Comparison of ENCODE assay signal across 9 cellular contexts in genomic region chr10:47438857-47439474, GRCh38. TPM values are rescaled to one million over a fixed set of nuclear protein-coding genes. Genes with fewer than 3 reads are reported as not detected.
A peak's percentile ranks its signal among the peaks of the same experiment; 100 is the strongest.
DNase-seq lines count a peak whose midpoint lies in the region; ATAC-seq, FAIRE-seq and TF ChIP-seq lines count a peak whose summit lies in the region.
"Had no signal": no experiment of that assay in that cellular context is flagged by ENCODE, and none has a peak within 500 bp of the region (broad histone marks: within the 10 kb centered on the region; RNA-seq: fewer than 3 reads in every experiment).

No MANE protein-coding gene starts in this region.

- H3K36me3 ChIP-seq in NT2/D1 (ENCODE audit: insufficient read depth, insufficient read length, low read length) (no peaks in the 10 kb centered on the region), pancreas (no peaks in the 10 kb centered on the region)

- CTCF ChIA-PET in activated naive CD4-positive, alpha-beta T cell treated with anti-CD3 and anti-CD28 coated beads for 36 hours (lab: Charles Lee), result no interaction called here

- H3K4me1 ChIP-seq in NT2/D1 (ENCODE audit: insufficient read depth, insufficient read length) (no peaks in the 10 kb centered on the region), pancreas (no peaks in the 10 kb centered on the region)

- no peak overlapping the region for H3K27ac ChIP-seq in pancreas

- H3K4me3 Mint-ChIP-seq in activated naive CD4-positive, alpha-beta T cell treated with anti-CD3 and anti-CD28 coated beads for 36 hours, result no peak overlapping the region
- H3K4me3 Mint-ChIP-seq: activated naive CD8-positive, alpha-beta T cell treated with anti-CD3 and anti-CD28 coated beads, Interleukin-2, amount 10 ng/mL, durations not matched to agents 7 days and 5 days had no signal

- peaks cover 1% of the 10 kb centered on the region for H3K36me3 Mint-ChIP-seq in activated naive CD4-positive, alpha-beta T cell treated with anti-CD3 and anti-CD28 coated beads for 36 hours (ENCODE audit: low read depth)
- H3K36me3 Mint-ChIP-seq: activated naive CD8-positive, alpha-beta T cell treated with anti-CD3 and anti-CD28 coated beads, Interleukin-2, amount 10 ng/mL, durations not matched to agents 7 days and 5 days had no signal

- no peak overlapping the region for H3K27ac Mint-ChIP-seq in activated naive CD4-positive, alpha-beta T cell treated with anti-CD3 and anti-CD28 coated beads for 36 hours
- H3K27ac Mint-ChIP-seq: activated naive CD8-positive, alpha-beta T cell treated with anti-CD3 and anti-CD28 coated beads, Interleukin-2, amount 10 ng/mL, durations not matched to agents 7 days and 5 days had no signal

- H3K9ac ChIP-seq in NT2/D1 (ENCODE audit: insufficient read length, low read depth), result no peak overlapping the region

- H3K4me3 ChIP-seq in NT2/D1 (ENCODE audit: insufficient read length, low read depth) (no peak overlapping the region), pancreas (no peak overlapping the region)

- H3K27me3 ChIP-seq in NT2/D1 (ENCODE audit: insufficient read depth, insufficient read length) (no peaks in the 10 kb centered on the region), pancreas (no peaks in the 10 kb centered on the region)

- no peaks in the 10 kb centered on the region for H3K4me1 Mint-ChIP-seq in activated naive CD4-positive, alpha-beta T cell treated with anti-CD3 and anti-CD28 coated beads for 36 hours (ENCODE audit: low read depth)
- H3K4me1 Mint-ChIP-seq: activated naive CD8-positive, alpha-beta T cell treated with anti-CD3 and anti-CD28 coated beads, Interleukin-2, amount 10 ng/mL, durations not matched to agents 7 days and 5 days had no signal

- 21 to 25% methylated on average over 6 of the region's 6 CpGs for WGBS in pancreas, 2 donors

- ATAC-seq in pancreas, result peak; percentile 96 to 100 (median 98)
- no peak for ATAC-seq in GM21381 (IDR thresholded peaks at IDR 0.05; ENCODE audit: unreplicated experiment)

- TF ChIP-seq CTCF in pancreas (IDR thresholded peaks at IDR 0.05), result peak; percentile 26 to 61 (median 46)

- peaks cover 4% of the 10 kb centered on the region for H3K9me3 Mint-ChIP-seq in activated naive CD4-positive, alpha-beta T cell treated with anti-CD3 and anti-CD28 coated beads for 36 hours

- no peaks in the 10 kb centered on the region for H3K9me3 ChIP-seq in NT2/D1 (ENCODE audit: insufficient read depth, low read length)
- H3K9me3 ChIP-seq in pancreas, result no peaks in the 10 kb centered on the region

- no peak for FAIRE-seq in pancreas (lab: Jason Lieb, UNC)

- H3K27me3 Mint-ChIP-seq in activated naive CD4-positive, alpha-beta T cell treated with anti-CD3 and anti-CD28 coated beads for 36 hours (ENCODE audit: low read depth), result peaks cover 32% of the 10 kb centered on the region

- intact Hi-C loops in activated naive CD4-positive, alpha-beta T cell treated with anti-CD3 and anti-CD28 coated beads for 36 hours (cut with micrococcal nuclease), result no loop called here
- intact Hi-C loops in pancreas (cut with DNase I), result no loop called here

- no peak for TF ChIP-seq POLR2A in erythroblast (IDR thresholded peaks at IDR 0.05; ENCODE audit: low read length)

- DNase-seq in activated naive CD4-positive, alpha-beta T cell treated with anti-CD3 and anti-CD28 coated beads for 36 hours, result peak; percentile 2
- no peak for DNase-seq in activated naive CD4-positive, alpha-beta T cell treated with anti-CD3 and anti-CD28 coated beads, Interleukin-2, amount 50 U/mL, for 16 hours
- DNase-seq in NT2/D1 (ENCODE audit: low read depth, low spot score), result peak; percentile 42
- DNase-seq in erythroblast (lab: John Stamatoyannopoulos, UW), result peak; percentile 8 to 16
- peak; percentile 61 to 72 (median 70) for DNase-seq in pancreas
- no peak for DNase-seq in OCI-M2 (lab: John Stamatoyannopoulos, UW; ENCODE audit: unreplicated experiment)
- DNase-seq in activated T-cell treated with anti-CD3 and anti-CD28 coated beads for 4 hours, result no peak
- DNase-seq: activated naive CD8-positive, alpha-beta T cell treated with anti-CD3 and anti-CD28 coated beads, Interleukin-2, amount 10 ng/mL, durations not matched to agents 7 days and 5 days had no signal

RNA-seq across cellular contexts. Expression of gene ANXA8, which starts 44.9 kb away (rescaled TPM):
- not detected for total RNA-seq in activated naive CD4-positive, alpha-beta T cell treated with anti-CD3 and anti-CD28 coated beads for 36 hours
- total RNA-seq in pancreas, result under 1 TPM in 2 of 6 donors, not detected in 4; 0.15 to 0.84 TPM
- polyA plus RNA-seq in pancreas, result 1 to 10 TPM in 1 of 2 donors, under 1 TPM in 1; 0.33 to 2.1 TPM

RNA-seq across cellular contexts. Expression of gene FAM25G, which starts 52.5 kb away (rescaled TPM):
- not detected for total RNA-seq in activated naive CD4-positive, alpha-beta T cell treated with anti-CD3 and anti-CD28 coated beads for 36 hours
- not detected for total RNA-seq in pancreas
- not detected for polyA plus RNA-seq in pancreas
- total RNA-seq: activated naive CD8-positive, alpha-beta T cell treated with anti-CD3 and anti-CD28 coated beads, Interleukin-2, amount 10 ng/mL, durations not matched to agents 7 days and 5 days had no signal

RNA-seq across cellular contexts. Expression of gene ZNF488, which starts 54.9 kb away (rescaled TPM):
- total RNA-seq in activated naive CD4-positive, alpha-beta T cell treated with anti-CD3 and anti-CD28 coated beads for 36 hours, result under 1 TPM; 0.84 to 0.93 TPM
- under 1 TPM in 2 of 6 donors, not detected in 4; 0.09 to 0.16 TPM for total RNA-seq in pancreas
- not detected for polyA plus RNA-seq in pancreas
- total RNA-seq: activated naive CD8-positive, alpha-beta T cell treated with anti-CD3 and anti-CD28 coated beads, Interleukin-2, amount 10 ng/mL, durations not matched to agents 7 days and 5 days had no signal

Comparison
In these comparisons a context has a peak if more than half of its experiments do, and no peak if none do; other contexts are left out.
1. DNase-seq: peak in activated naive CD4-positive, alpha-beta T cell treated with anti-CD3 and anti-CD28 coated beads for 36 hours (single experiment), NT2/D1 (single experiment), erythroblast (2 of 2) and pancreas (6 of 6); none in activated naive CD4-positive, alpha-beta T cell treated with anti-CD3 and anti-CD28 coated beads, Interleukin-2, amount 50 U/mL, for 16 hours (single experiment), OCI-M2 (single experiment) and activated T-cell treated with anti-CD3 and anti-CD28 coated beads for 4 hours (single experiment).